ENCODE assay signal across 19 cellular contexts in the genomic region with DNA sequence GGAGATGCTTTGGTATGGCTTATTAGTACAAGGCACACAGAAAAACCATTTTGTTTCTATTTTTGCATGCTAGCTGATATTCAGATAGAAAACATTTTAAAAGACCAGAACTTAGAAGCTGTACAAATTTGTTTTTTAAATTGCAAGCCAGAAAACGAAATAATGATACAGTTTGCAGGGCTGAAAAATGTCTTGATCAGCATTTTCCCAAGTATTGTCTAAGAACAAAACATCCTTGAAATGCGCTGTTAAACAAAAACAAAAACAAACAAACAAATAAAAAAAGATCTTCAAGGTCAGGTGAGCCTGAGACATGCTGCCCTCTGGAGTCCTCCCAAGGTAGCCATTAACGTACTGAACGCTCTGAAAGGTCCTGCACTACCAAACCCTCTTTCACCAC.
DNase-seq lines count a peak whose midpoint lies in the region; ATAC-seq, FAIRE-seq and TF ChIP-seq lines count a peak whose summit lies in the region.
"Had no signal": no experiment of that assay in that cellular context is flagged by ENCODE, and none has a peak within 500 bp of the region (broad histone marks: within the 10 kb centered on the region; RNA-seq: fewer than 3 reads in every experiment).

No MANE protein-coding gene starts in this region.

- H3K27me3 ChIP-seq in GM23338 (ENCODE audit: insufficient read depth), result no peaks in the 10 kb centered on the region
- no peaks in the 10 kb centered on the region for H3K27me3 ChIP-seq in K562 (ENCODE audit: control insufficient read depth in 2 of 2, insufficient read depth in 2 of 2, low read length in 2 of 2)
- H3K27me3 ChIP-seq: BLaER1 had no signal

- intact Hi-C loops in K562 (cut with micrococcal nuclease), result no loop called here

- no peak overlapping the region for H3K4me2 ChIP-seq in A549
- H3K4me2 ChIP-seq in GM23338, result no peak overlapping the region
- H3K4me2 ChIP-seq in K562 (ENCODE audit: insufficient read depth, low read length), result no peak overlapping the region
- H3K4me2 ChIP-seq: BLaER1 had no signal

- FAIRE-seq in A549 (lab: Jason Lieb, UNC) (peak; percentile 43), K562 (lab: Jason Lieb, UNC) (no peak)
- FAIRE-seq: G401.6, GM12892 had no signal

- POLR2A ChIA-PET in A549 (lab: Yijun Ruan, JAX) (no interaction called here), K562 (lab: Yijun Ruan, JAX) (interaction anchor here (0.5 kb wide), 1 partner anchor 8 kb away, joined by 3 read pairs; no protein-coding TSS in a partner anchor)

- no peaks in the 10 kb centered on the region for H3K9me3 ChIP-seq in A549
- no peaks in the 10 kb centered on the region for H3K9me3 ChIP-seq in K562 (replicated peaks; ENCODE audit: control insufficient read depth, insufficient read depth, low read depth, low read length)
- H3K9me3 ChIP-seq: BLaER1, Caco-2 had no signal

- H3K4me3 ChIP-seq in A549 (no peak overlapping the region), GM23338 (no peak overlapping the region), K562 (no peak overlapping the region)
- H3K4me3 ChIP-seq: BLaER1, HAP-1 had no signal

- BruUV-seq in K562 (replicated peaks; lab: Mats Ljungman, UMichigan), result no TSS peak

- H3K36me3 Mint-ChIP-seq in GM23338 (ENCODE audit: low read depth), result no peaks in the 10 kb centered on the region
- H3K36me3 Mint-ChIP-seq in mesothelial cell of epicardium, result no peaks in the 10 kb centered on the region
- H3K36me3 Mint-ChIP-seq: CD8-positive, alpha-beta T cell had no signal

- H3K27me3 Mint-ChIP-seq in GM23338 (ENCODE audit: insufficient read depth, low read depth, poor library complexity) (no peaks in the 10 kb centered on the region), mesothelial cell of epicardium (ENCODE audit: low read depth) (peaks cover 2% of the 10 kb centered on the region)
- H3K27me3 Mint-ChIP-seq: B cell; CD4-positive, CD25-positive, alpha-beta regulatory T cell had no signal

- H3K9ac ChIP-seq in K562 (ENCODE audit: insufficient read depth in 1 of 2, low read depth in 2 of 2, low read length in 2 of 2), result no peak overlapping the region
- H3K9ac ChIP-seq: BLaER1 had no signal

- in situ Hi-C loops in K562 (cut with MboI), result no loop called here

- 38% methylated on average over 4 of the region's 4 CpGs for WGBS in A549 (ENCODE audit: missing lambda C conversion rate)
- WGBS in K562 (ENCODE audit: insufficient coverage, low coverage, missing lambda C conversion rate), result 66% methylated on average over 4 of the region's 4 CpGs

- H3K9me3 Mint-ChIP-seq in GM23338, result no peaks in the 10 kb centered on the region
- H3K9me3 Mint-ChIP-seq in mesothelial cell of epicardium, result peaks cover 4% of the 10 kb centered on the region
- H3K9me3 Mint-ChIP-seq: CD4-positive, CD25-positive, alpha-beta regulatory T cell; CD8-positive, alpha-beta T cell; HFFc6 had no signal

- TF ChIP-seq POLR2A in A549 (IDR thresholded peaks at IDR 0.05; ENCODE audit: low read length) (no peak), K562 (conservative IDR thresholded peaks at IDR 0.05) (no peak)

- no peak overlapping the region for H3K4me3 Mint-ChIP-seq in GM23338
- H3K4me3 Mint-ChIP-seq in mesothelial cell of epicardium, result no peak overlapping the region
- H3K4me3 Mint-ChIP-seq: B cell; CD4-positive, CD25-positive, alpha-beta regulatory T cell; CD8-positive, alpha-beta T cell; HFFc6 had no signal

- H3K79me2 ChIP-seq in GM23338 (replicated peaks; ENCODE audit: insufficient read depth) (no peaks in the 10 kb centered on the region), K562 (ENCODE audit: control insufficient read depth, insufficient read depth, low read length) (no peaks in the 10 kb centered on the region)

- no peaks in the 10 kb centered on the region for H3F3A ChIP-seq in GM23338 (replicated peaks; ENCODE audit: low read depth)

- H3K36me3 ChIP-seq in GM23338 (ENCODE audit: insufficient read depth) (no peaks in the 10 kb centered on the region), K562 (ENCODE audit: control insufficient read depth, insufficient read depth, low read length) (no peaks in the 10 kb centered on the region)
- H3K36me3 ChIP-seq: BLaER1, HAP-1 had no signal

- CTCF ChIA-PET in A549 (lab: Yijun Ruan, JAX) (no interaction called here), K562 (lab: Yijun Ruan, JAX; ENCODE audit: low intra/inter-chr PET ratio) (no interaction called here)

- no peak overlapping the region for H3K27ac Mint-ChIP-seq in GM23338
- H3K27ac Mint-ChIP-seq in mesothelial cell of epicardium, result peak overlapping the region; percentile 66
- H3K27ac Mint-ChIP-seq: B cell; CD8-positive, alpha-beta T cell; HFFc6 had no signal

- H3K4me1 Mint-ChIP-seq in GM23338 (no peaks in the 10 kb centered on the region), mesothelial cell of epicardium (peaks cover 27% of the 10 kb centered on the region)
- H3K4me1 Mint-ChIP-seq: B cell had no signal

- H3K27ac ChIP-seq in A549 (no peak overlapping the region), GM23338 (ENCODE audit: low read depth) (no peak overlapping the region), K562 (ENCODE audit: extremely low read depth, low read depth, low read length) (no peak overlapping the region)
- H3K27ac ChIP-seq: BLaER1, C4-2B had no signal

- no peak overlapping the region for H2AFZ ChIP-seq in GM23338
- H2AFZ ChIP-seq in K562 (ENCODE audit: low read depth, low read length), result no peak overlapping the region

- H3K4me1 ChIP-seq in A549 (no peaks in the 10 kb centered on the region), GM23338 (ENCODE audit: insufficient read depth) (no peaks in the 10 kb centered on the region), K562 (replicated peaks in 1 of 2; ENCODE audit: control insufficient read depth in 2 of 2, insufficient read depth in 2 of 2, low read length in 2 of 2) (no peaks in the 10 kb centered on the region)
- H3K4me1 ChIP-seq: Caco-2, HAP-1 had no signal

- no peaks in the 10 kb centered on the region for H3K9me1 ChIP-seq in K562 (ENCODE audit: control insufficient read depth, insufficient read depth, low read length)

- DNase-seq in A549 (ENCODE audit: low read depth in 1 of 2, low spot score in 1 of 2), result no peak
- DNase-seq in GM23338 (ENCODE audit: low spot score), result peak; percentile 9
- DNase-seq in K562 (ENCODE audit: extremely low read depth in 1 of 4, low spot score in 3 of 4), result no peak
- no peak for DNase-seq in mesothelial cell of epicardium (ENCODE audit: low spot score in 2 of 2, unreplicated experiment in 2 of 2)
- DNase-seq in NCI-H1417 treated with DMSO at 0.1 percent for 48 hours (lab: John Stamatoyannopoulos, UW), result no peak
- DNase-seq in SHP77 (lab: John Stamatoyannopoulos, UW), result no peak
- DNase-seq: Caco-2; CD4-positive, CD25-positive, alpha-beta regulatory T cell; CD8-positive, alpha-beta T cell; DMS153; DND-41; HFFc6 had no signal

- H4K20me1 ChIP-seq in GM23338 (replicated peaks; ENCODE audit: insufficient read depth) (no peaks in the 10 kb centered on the region), K562 (replicated peaks; ENCODE audit: control insufficient read depth, insufficient read depth, low read length) (no peaks in the 10 kb centered on the region)
- H4K20me1 ChIP-seq: BLaER1 had no signal

- ATAC-seq in A549 (no peak), GM23338 (no peak), K562 (no peak), GM18907 (IDR thresholded peaks at IDR 0.05; ENCODE audit: unreplicated experiment) (no peak)
- ATAC-seq: CD8-positive, alpha-beta T cell had no signal

- TF ChIP-seq EP300 in A549 (IDR thresholded peaks at IDR 0.05) (no peak), K562 (IDR thresholded peaks at IDR 0.05; ENCODE audit: low read length) (no peak)

- TF ChIP-seq RAD21 in A549 (conservative IDR thresholded peaks at IDR 0.05 in 1 of 2, IDR thresholded peaks at IDR 0.05 in 1 of 2) (no peak), K562 (CRISPR knock-in tag; conservative IDR thresholded peaks at IDR 0.05 in 1 of 2, IDR thresholded peaks at IDR 0.05 in 1 of 2) (no peak)

- TF ChIP-seq CTCF in A549 (IDR thresholded peaks at IDR 0.05) (no peak), GM23338 (conservative IDR thresholded peaks at IDR 0.05; ENCODE audit: low read depth in 2 of 2) (peak in 1 of 2 experiments; percentile 38; a peak in 2 of 4 replicates), K562 (IDR thresholded peaks at IDR 0.05 in 2 of 3, conservative IDR thresholded peaks at IDR 0.05 in 1 of 3; ENCODE audit: insufficient read depth in 2 of 3, low read depth in 1 of 3, low read length in 3 of 3) (no peak), mesothelial cell of epicardium (IDR thresholded peaks at IDR 0.05; ENCODE audit: unreplicated experiment) (no peak)

- H3K9me2 ChIP-seq in GM23338 (ENCODE audit: insufficient read depth), result no peaks in the 10 kb centered on the region

TF ChIP-seq in A549, 52 proteins besides CTCF, POLR2A, EP300 and RAD21:
- peak; percentile 88 for TF ChIP-seq MAFK (IDR thresholded peaks at IDR 0.05; ENCODE audit: partially characterized antibody)
- TF ChIP-seq CBX8 (IDR thresholded peaks at IDR 0.05), result no peak

TF ChIP-seq in GM23338, 12 proteins besides CTCF, POLR2A, EP300 and RAD21:
- TF ChIP-seq ZNF331 (CRISPR knock-in tag; IDR thresholded peaks at IDR 0.05; ENCODE audit: low read depth) (no peak), EZH2phosphoT487 (IDR thresholded peaks at IDR 0.05; ENCODE audit: unreplicated experiment) (no peak)

TF ChIP-seq in K562, 482 proteins besides CTCF, POLR2A, EP300 and RAD21 (continues in another document):
- TF ChIP-seq SP2 (IDR thresholded peaks at IDR 0.05; ENCODE audit: extremely low read depth, low read depth, low read length, poor library complexity, severe bottlenecking) (no peak), MYNN (IDR thresholded peaks at IDR 0.05) (no peak), MYNN (CRISPR knock-in tag; IDR thresholded peaks at IDR 0.05) (no peak), MEF2D (tag; conservative IDR thresholded peaks at IDR 0.05; ENCODE audit: low read depth) (no peak), C11orf30 (IDR thresholded peaks at IDR 0.05; ENCODE audit: low read depth) (peak; percentile 76; the same call in 1 of the 2 replicates), SRF (CRISPR knock-in tag; IDR thresholded peaks at IDR 0.05) (no peak), RBFOX2 (IDR thresholded peaks at IDR 0.05; ENCODE audit: low read depth, low read length) (no peak), HDGF (IDR thresholded peaks at IDR 0.05) (no peak), NFE2 (IDR thresholded peaks at IDR 0.05; ENCODE audit: low read depth) (no peak), TSC22D4 (tag; IDR thresholded peaks at IDR 0.05) (no peak), MAFG (tag; conservative IDR thresholded peaks at IDR 0.05) (peak; percentile 57), ZNF140 (CRISPR knock-in tag; IDR thresholded peaks at IDR 0.05) (no peak), PTRF (tag; IDR thresholded peaks at IDR 0.05) (no peak), CEBPG (CRISPR knock-in tag; IDR thresholded peaks at IDR 0.05) (no peak), CEBPG (tag; conservative IDR thresholded peaks at IDR 0.05 in 1 of 2, IDR thresholded peaks at IDR 0.05 in 1 of 2) (no peak), SOX6 (IDR thresholded peaks at IDR 0.05) (no peak), CC2D1A (IDR thresholded peaks at IDR 0.05) (no peak), RBBP5 (IDR thresholded peaks at IDR 0.05; ENCODE audit: borderline replicate concordance, insufficient read depth, low read length, poor library complexity, severe bottlenecking) (no peak), TGIF2 (CRISPR knock-in tag; IDR thresholded peaks at IDR 0.05) (no peak), ZNF316 (IDR thresholded peaks at IDR 0.05) (peak; percentile 92)
